Comparison of ENCODE assay signal across 10 cellular contexts in genomic region chr15:38894260-38894948, GRCh38.
DNase-seq lines count a peak whose midpoint lies in the region; ATAC-seq, FAIRE-seq and TF ChIP-seq lines count a peak whose summit lies in the region.
"Had no signal": no experiment of that assay in that cellular context is flagged by ENCODE, and none has a peak within 500 bp of the region (broad histone marks: within the 10 kb centered on the region; RNA-seq: fewer than 3 reads in every experiment).

No MANE protein-coding gene starts in this region.

- H3K4me1 ChIP-seq in astrocyte (ENCODE audit: insufficient read depth, low read length) = peaks cover 39% of the 10 kb centered on the region
- peaks cover 15% of the 10 kb centered on the region for H3K4me1 ChIP-seq in keratinocyte (ENCODE audit: control insufficient read depth, extremely low read depth, insufficient read depth, low read length)
- peaks cover 12% of the 10 kb centered on the region for H3K4me1 ChIP-seq in upper lobe of right lung

- ATAC-seq in upper lobe of right lung (peak; percentile 36), HG02870 (IDR thresholded peaks at IDR 0.05; ENCODE audit: unreplicated experiment) (no peak)
- no peak for ATAC-seq in activated naive CD4-positive, alpha-beta T cell treated with anti-CD3 and anti-CD28 coated beads, Interleukin-2, amount 50 U/mL, for 72 hours

- H3K9me3 ChIP-seq in astrocyte (ENCODE audit: insufficient read depth, low read depth, low read length) = no peaks in the 10 kb centered on the region
- H3K9me3 ChIP-seq in keratinocyte (ENCODE audit: control insufficient read depth, low read depth, low read length) = no peaks in the 10 kb centered on the region
- no peaks in the 10 kb centered on the region for H3K9me3 ChIP-seq in upper lobe of right lung

- TF ChIP-seq CTCF in HFF-Myc (IDR thresholded peaks at IDR 0.05; ENCODE audit: low read depth, low read length, missing control alignments) (no peak), astrocyte (IDR thresholded peaks at IDR 0.05; ENCODE audit: insufficient read depth, low read depth, low read length) (no peak), keratinocyte (optimal IDR thresholded peaks at IDR 0.05 in 1 of 3, IDR thresholded peaks at IDR 0.05 in 1 of 3, conservative IDR thresholded peaks at IDR 0.05 in 1 of 3; ENCODE audit: extremely low read depth in 1 of 3, insufficient read depth in 2 of 3, low read length in 3 of 3) (no peak), upper lobe of right lung (IDR thresholded peaks at IDR 0.05) (no peak)

- H3K79me2 ChIP-seq in astrocyte (ENCODE audit: insufficient read depth, low read length) (no peaks in the 10 kb centered on the region), keratinocyte (ENCODE audit: control insufficient read depth, insufficient read depth, low read length) (no peaks in the 10 kb centered on the region)

- peak; percentile 66 for DNase-seq in HFF-Myc (ENCODE audit: extremely low read depth, low read depth)
- peak; percentile 99 for DNase-seq in astrocyte (ENCODE audit: low read depth)
- no peak for DNase-seq in keratinocyte (ENCODE audit: low read depth, low spot score)
- DNase-seq in upper lobe of right lung = no peak
- DNase-seq in activated naive CD4-positive, alpha-beta T cell treated with anti-CD3 and anti-CD28 coated beads, Interleukin-2, amount 50 U/mL, for 72 hours (ENCODE audit: low spot score in 2 of 2) = no peak
- no peak for DNase-seq in GM19239 (ENCODE audit: insufficient read length, low spot score)
- DNase-seq: activated T-cell treated with anti-CD3 and anti-CD28 coated beads, Interleukin-2, amount 50 U/mL, for 48 hours; NCI-H526; T-helper 2 cell had no signal

- FAIRE-seq in astrocyte (lab: Jason Lieb, UNC) (peak; percentile 99), keratinocyte (lab: Jason Lieb, UNC) (peak; percentile 73), GM19239 (lab: Jason Lieb, UNC) (no peak)

- no peaks in the 10 kb centered on the region for H3K27me3 Mint-ChIP-seq in astrocyte (ENCODE audit: low read depth, unreplicated experiment)

- no peaks in the 10 kb centered on the region for H4K20me1 ChIP-seq in astrocyte (ENCODE audit: insufficient read depth, low read length)
- no peaks in the 10 kb centered on the region for H4K20me1 ChIP-seq in keratinocyte (ENCODE audit: control insufficient read depth, extremely low read depth, insufficient read depth, low read length)

- H2AFZ ChIP-seq in astrocyte (ENCODE audit: low read depth, low read length) = no peak overlapping the region
- no peak overlapping the region for H2AFZ ChIP-seq in keratinocyte (ENCODE audit: control insufficient read depth, low read length)

- peaks cover 3% of the 10 kb centered on the region for H3K36me3 Mint-ChIP-seq in astrocyte (ENCODE audit: low read depth, unreplicated experiment)
- no peaks in the 10 kb centered on the region for H3K36me3 Mint-ChIP-seq in activated naive CD4-positive, alpha-beta T cell treated with anti-CD3 and anti-CD28 coated beads, Interleukin-2, amount 50 U/mL, for 72 hours

- intact Hi-C loops in upper lobe of right lung (cut with DNase I) = no loop called here

- peaks cover 48% of the 10 kb centered on the region for H3K4me1 Mint-ChIP-seq in astrocyte (ENCODE audit: low read depth, unreplicated experiment)

- H3K27ac ChIP-seq in astrocyte (ENCODE audit: low read depth, low read length) (peak overlapping the region; percentile 87), keratinocyte (ENCODE audit: control insufficient read depth, insufficient read depth, low read length) (no peak overlapping the region), upper lobe of right lung (no peak overlapping the region)

- H3K27me3 ChIP-seq in astrocyte (ENCODE audit: insufficient read depth, low read length) (no peaks in the 10 kb centered on the region), keratinocyte (ENCODE audit: control insufficient read depth, extremely low read depth, insufficient read depth, low read length) (no peaks in the 10 kb centered on the region), upper lobe of right lung (no peaks in the 10 kb centered on the region)

- H3K4me2 ChIP-seq in astrocyte (ENCODE audit: low read length) (peak overlapping the region; percentile 49), keratinocyte (ENCODE audit: control insufficient read depth, extremely low read depth, insufficient read depth, low read depth, low read length) (no peak overlapping the region)

- H3K36me3 ChIP-seq in astrocyte (ENCODE audit: insufficient read depth, low read length) (no peaks in the 10 kb centered on the region), keratinocyte (ENCODE audit: control insufficient read depth in 2 of 2, extremely low read depth in 1 of 2, insufficient read depth in 2 of 2, low read length in 2 of 2) (no peaks in the 10 kb centered on the region), upper lobe of right lung (no peaks in the 10 kb centered on the region)

- H3K27ac Mint-ChIP-seq in astrocyte (ENCODE audit: unreplicated experiment) = peak overlapping the region; percentile 93
- H3K27ac Mint-ChIP-seq in activated naive CD4-positive, alpha-beta T cell treated with anti-CD3 and anti-CD28 coated beads, Interleukin-2, amount 50 U/mL, for 72 hours = no peak overlapping the region

- H3K9me3 Mint-ChIP-seq in astrocyte (ENCODE audit: unreplicated experiment) = no peaks in the 10 kb centered on the region
- H3K9me3 Mint-ChIP-seq in activated naive CD4-positive, alpha-beta T cell treated with anti-CD3 and anti-CD28 coated beads, Interleukin-2, amount 50 U/mL, for 72 hours = no peaks in the 10 kb centered on the region

- H3K9ac ChIP-seq in astrocyte (ENCODE audit: low read length) = peak overlapping the region; percentile 62
- no peak overlapping the region for H3K9ac ChIP-seq in keratinocyte (ENCODE audit: control insufficient read depth, extremely low read depth, insufficient read depth, low read length)

- no peak overlapping the region for H3K4me3 Mint-ChIP-seq in astrocyte (ENCODE audit: unreplicated experiment)

- dilution Hi-C loops in keratinocyte (cut with MboI; ENCODE audit: extremely low pct_ligation_motif_present, low sequenced_read_pairs) = no loop called here

- H3K9me1 ChIP-seq in keratinocyte (ENCODE audit: control insufficient read depth, extremely low read depth, insufficient read depth, low read length) = no peaks in the 10 kb centered on the region

- H3K4me3 ChIP-seq in HFF-Myc (replicated peaks; ENCODE audit: low read depth, low read length) (no peak overlapping the region), astrocyte (ENCODE audit: insufficient read depth, low read depth, low read length) (no peak overlapping the region), keratinocyte (ENCODE audit: control insufficient read depth in 2 of 3, extremely low read depth in 1 of 3, insufficient read depth in 2 of 3, low read depth in 1 of 3, low read length in 3 of 3) (no peak overlapping the region), upper lobe of right lung (no peak overlapping the region)

Comparison
In these comparisons a context has a peak if more than half of its experiments do, and no peak if none do; other contexts are left out.
1. DNase-seq: peak in HFF-Myc (single experiment) and astrocyte (single experiment); none in keratinocyte (single experiment), upper lobe of right lung (single experiment), activated naive CD4-positive, alpha-beta T cell treated with anti-CD3 and anti-CD28 coated beads, Interleukin-2, amount 50 U/mL, for 72 hours (0 of 2) and GM19239 (single experiment).